Comparison of ENCODE assay signal across 1 cellular context in the genomic region with DNA sequence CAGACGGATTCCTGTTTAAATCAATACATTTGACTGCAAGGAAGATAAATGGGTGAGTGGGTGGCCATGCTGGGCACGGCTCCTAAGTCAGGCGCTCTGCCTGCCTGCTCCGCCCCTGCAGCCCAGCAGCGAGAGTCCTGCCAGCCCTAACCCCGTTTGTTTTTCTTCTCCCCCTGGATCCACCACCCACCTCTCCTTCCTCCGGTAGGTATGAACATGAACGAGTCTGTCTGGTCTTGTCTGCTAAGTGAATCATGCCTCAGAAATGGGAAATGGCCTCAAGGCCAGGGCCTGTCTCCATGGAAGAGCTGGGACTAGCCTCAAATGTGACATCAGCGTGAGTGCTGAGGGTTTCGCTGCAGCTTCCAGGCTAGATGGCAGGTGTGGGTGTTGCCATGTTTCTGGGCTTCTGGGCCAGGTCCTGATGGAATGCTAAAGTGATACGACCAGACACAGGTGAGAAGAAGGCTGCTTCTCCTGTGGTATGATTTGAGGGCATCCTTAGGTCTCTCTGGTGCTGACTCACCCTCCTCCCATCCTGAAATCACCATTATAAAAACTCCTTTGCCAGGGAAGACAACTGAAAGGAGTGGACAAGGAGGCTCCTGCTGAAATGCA.
TF ChIP-seq lines count a peak whose summit lies in the region.

No MANE protein-coding gene starts in this region.

TF ChIP-seq in GM23338, 12 proteins besides CTCF, POLR2A, EP300 and RAD21 (continued from another document):
- TF ChIP-seq, protein P1, sequence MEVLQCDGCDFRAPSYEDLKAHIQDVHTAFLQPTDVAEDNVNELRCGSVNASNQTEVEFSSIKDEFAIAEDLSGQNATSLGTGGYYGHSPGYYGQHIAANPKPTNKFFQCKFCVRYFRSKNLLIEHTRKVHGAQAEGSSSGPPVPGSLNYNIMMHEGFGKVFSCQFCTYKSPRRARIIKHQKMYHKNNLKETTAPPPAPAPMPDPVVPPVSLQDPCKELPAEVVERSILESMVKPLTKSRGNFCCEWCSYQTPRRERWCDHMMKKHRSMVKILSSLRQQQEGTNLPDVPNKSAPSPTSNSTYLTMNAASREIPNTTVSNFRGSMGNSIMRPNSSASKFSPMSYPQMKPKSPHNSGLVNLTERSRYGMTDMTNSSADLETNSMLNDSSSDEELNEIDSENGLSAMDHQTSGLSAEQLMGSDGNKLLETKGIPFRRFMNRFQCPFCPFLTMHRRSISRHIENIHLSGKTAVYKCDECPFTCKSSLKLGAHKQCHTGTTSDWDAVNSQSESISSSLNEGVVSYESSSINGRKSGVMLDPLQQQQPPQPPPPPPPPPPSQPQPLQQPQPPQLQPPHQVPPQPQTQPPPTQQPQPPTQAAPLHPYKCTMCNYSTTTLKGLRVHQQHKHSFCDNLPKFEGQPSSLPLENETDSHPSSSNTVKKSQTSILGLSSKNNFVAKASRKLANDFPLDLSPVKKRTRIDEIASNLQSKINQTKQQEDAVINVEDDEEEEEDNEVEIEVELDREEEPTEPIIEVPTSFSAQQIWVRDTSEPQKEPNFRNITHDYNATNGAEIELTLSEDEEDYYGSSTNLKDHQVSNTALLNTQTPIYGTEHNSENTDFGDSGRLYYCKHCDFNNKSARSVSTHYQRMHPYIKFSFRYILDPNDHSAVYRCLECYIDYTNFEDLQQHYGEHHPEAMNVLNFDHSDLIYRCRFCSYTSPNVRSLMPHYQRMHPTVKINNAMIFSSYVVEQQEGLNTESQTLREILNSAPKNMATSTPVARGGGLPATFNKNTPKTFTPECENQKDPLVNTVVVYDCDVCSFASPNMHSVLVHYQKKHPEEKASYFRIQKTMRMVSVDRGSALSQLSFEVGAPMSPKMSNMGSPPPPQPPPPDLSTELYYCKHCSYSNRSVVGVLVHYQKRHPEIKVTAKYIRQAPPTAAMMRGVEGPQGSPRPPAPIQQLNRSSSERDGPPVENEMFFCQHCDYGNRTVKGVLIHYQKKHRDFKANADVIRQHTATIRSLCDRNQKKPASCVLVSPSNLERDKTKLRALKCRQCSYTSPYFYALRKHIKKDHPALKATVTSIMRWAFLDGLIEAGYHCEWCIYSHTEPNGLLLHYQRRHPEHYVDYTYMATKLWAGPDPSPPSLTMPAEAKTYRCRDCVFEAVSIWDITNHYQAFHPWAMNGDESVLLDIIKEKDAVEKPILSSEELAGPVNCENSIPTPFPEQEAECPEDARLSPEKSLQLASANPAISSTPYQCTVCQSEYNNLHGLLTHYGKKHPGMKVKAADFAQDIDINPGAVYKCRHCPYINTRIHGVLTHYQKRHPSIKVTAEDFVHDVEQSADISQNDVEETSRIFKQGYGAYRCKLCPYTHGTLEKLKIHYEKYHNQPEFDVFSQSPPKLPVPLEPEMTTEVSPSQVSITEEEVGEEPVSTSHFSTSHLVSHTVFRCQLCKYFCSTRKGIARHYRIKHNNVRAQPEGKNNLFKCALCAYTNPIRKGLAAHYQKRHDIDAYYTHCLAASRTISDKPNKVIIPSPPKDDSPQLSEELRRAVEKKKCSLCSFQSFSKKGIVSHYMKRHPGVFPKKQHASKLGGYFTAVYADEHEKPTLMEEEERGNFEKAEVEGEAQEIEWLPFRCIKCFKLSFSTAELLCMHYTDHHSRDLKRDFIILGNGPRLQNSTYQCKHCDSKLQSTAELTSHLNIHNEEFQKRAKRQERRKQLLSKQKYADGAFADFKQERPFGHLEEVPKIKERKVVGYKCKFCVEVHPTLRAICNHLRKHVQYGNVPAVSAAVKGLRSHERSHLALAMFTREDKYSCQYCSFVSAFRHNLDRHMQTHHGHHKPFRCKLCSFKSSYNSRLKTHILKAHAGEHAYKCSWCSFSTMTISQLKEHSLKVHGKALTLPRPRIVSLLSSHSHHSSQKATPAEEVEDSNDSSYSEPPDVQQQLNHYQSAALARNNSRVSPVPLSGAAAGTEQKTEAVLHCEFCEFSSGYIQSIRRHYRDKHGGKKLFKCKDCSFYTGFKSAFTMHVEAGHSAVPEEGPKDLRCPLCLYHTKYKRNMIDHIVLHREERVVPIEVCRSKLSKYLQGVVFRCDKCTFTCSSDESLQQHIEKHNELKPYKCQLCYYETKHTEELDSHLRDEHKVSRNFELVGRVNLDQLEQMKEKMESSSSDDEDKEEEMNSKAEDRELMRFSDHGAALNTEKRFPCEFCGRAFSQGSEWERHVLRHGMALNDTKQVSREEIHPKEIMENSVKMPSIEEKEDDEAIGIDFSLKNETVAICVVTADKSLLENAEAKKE (CRISPR knock-in tag; IDR thresholded peaks at IDR 0.05) = no peak
- TF ChIP-seq ZNF114 (CRISPR knock-in tag; IDR thresholded peaks at IDR 0.05) (no peak), STAT1 (IDR thresholded peaks at IDR 0.05; ENCODE audit: unreplicated experiment) (no peak)
- TF ChIP-seq, protein P2, sequence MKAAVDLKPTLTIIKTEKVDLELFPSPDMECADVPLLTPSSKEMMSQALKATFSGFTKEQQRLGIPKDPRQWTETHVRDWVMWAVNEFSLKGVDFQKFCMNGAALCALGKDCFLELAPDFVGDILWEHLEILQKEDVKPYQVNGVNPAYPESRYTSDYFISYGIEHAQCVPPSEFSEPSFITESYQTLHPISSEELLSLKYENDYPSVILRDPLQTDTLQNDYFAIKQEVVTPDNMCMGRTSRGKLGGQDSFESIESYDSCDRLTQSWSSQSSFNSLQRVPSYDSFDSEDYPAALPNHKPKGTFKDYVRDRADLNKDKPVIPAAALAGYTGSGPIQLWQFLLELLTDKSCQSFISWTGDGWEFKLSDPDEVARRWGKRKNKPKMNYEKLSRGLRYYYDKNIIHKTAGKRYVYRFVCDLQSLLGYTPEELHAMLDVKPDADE (IDR thresholded peaks at IDR 0.05) = no peak
- TF ChIP-seq, protein P3, sequence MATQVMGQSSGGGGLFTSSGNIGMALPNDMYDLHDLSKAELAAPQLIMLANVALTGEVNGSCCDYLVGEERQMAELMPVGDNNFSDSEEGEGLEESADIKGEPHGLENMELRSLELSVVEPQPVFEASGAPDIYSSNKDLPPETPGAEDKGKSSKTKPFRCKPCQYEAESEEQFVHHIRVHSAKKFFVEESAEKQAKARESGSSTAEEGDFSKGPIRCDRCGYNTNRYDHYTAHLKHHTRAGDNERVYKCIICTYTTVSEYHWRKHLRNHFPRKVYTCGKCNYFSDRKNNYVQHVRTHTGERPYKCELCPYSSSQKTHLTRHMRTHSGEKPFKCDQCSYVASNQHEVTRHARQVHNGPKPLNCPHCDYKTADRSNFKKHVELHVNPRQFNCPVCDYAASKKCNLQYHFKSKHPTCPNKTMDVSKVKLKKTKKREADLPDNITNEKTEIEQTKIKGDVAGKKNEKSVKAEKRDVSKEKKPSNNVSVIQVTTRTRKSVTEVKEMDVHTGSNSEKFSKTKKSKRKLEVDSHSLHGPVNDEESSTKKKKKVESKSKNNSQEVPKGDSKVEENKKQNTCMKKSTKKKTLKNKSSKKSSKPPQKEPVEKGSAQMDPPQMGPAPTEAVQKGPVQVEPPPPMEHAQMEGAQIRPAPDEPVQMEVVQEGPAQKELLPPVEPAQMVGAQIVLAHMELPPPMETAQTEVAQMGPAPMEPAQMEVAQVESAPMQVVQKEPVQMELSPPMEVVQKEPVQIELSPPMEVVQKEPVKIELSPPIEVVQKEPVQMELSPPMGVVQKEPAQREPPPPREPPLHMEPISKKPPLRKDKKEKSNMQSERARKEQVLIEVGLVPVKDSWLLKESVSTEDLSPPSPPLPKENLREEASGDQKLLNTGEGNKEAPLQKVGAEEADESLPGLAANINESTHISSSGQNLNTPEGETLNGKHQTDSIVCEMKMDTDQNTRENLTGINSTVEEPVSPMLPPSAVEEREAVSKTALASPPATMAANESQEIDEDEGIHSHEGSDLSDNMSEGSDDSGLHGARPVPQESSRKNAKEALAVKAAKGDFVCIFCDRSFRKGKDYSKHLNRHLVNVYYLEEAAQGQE (IDR thresholded peaks at IDR 0.05; ENCODE audit: unreplicated experiment) = no peak
TF ChIP-seq in GM23338: peak in this region for 0.
